In genomic region chr21:26379561-26379960, GRCh38 we compare ENCODE assay signal across 16 cellular contexts.
A peak's percentile ranks its signal among the peaks of the same experiment; 100 is the strongest.
DNase-seq lines count a peak whose midpoint lies in the region; ATAC-seq and TF ChIP-seq lines count a peak whose summit lies in the region.
"Had no signal": no experiment of that assay in that cellular context is flagged by ENCODE, and none has a peak within 500 bp of the region (broad histone marks: within the 10 kb centered on the region; RNA-seq: fewer than 3 reads in every experiment).

No MANE protein-coding gene starts in this region.

- H3K4me1 Mint-ChIP-seq in activated T-cell treated with anti-CD3 and anti-CD28 coated beads, Interleukin-2, amount 50 U/mL, for 72 hours (ENCODE audit: low read depth): no peaks in the 10 kb centered on the region
- H3K4me1 Mint-ChIP-seq: CD4-positive, alpha-beta memory T cell had no signal

- H3K79me2 ChIP-seq in smooth muscle cell (ENCODE audit: low read depth): no peaks in the 10 kb centered on the region

- H3F3A ChIP-seq in smooth muscle cell (ENCODE audit: low read depth): no peaks in the 10 kb centered on the region

- peak overlapping the region; percentile 2 for H3K27ac ChIP-seq in smooth muscle cell (ENCODE audit: low read depth)
- H3K27ac ChIP-seq in stomach: no peak overlapping the region

- no peaks in the 10 kb centered on the region for H3K36me3 Mint-ChIP-seq in activated T-cell treated with anti-CD3 and anti-CD28 coated beads, Interleukin-2, amount 50 U/mL, for 72 hours (ENCODE audit: insufficient read depth in 2 of 2)
- H3K36me3 Mint-ChIP-seq: CD4-positive, alpha-beta memory T cell had no signal

- peaks cover 0 to 2% of the 10 kb centered on the region in 2 donors for H3K9me3 Mint-ChIP-seq in activated T-cell treated with anti-CD3 and anti-CD28 coated beads, Interleukin-2, amount 50 U/mL, for 72 hours
- H3K9me3 Mint-ChIP-seq: HFFc6 had no signal

- no peak for TF ChIP-seq CTCF in smooth muscle cell (IDR thresholded peaks at IDR 0.05; ENCODE audit: borderline replicate concordance, insufficient read depth, poor library complexity, severe bottlenecking)
- no peak for TF ChIP-seq CTCF in stomach (IDR thresholded peaks at IDR 0.05)

- H3K36me3 ChIP-seq in smooth muscle cell (ENCODE audit: low read depth): no peaks in the 10 kb centered on the region
- H3K36me3 ChIP-seq in stomach: no peaks in the 10 kb centered on the region
- H3K36me3 ChIP-seq: HAP-1 had no signal

- no peak for TF ChIP-seq EP300 in stomach (IDR thresholded peaks at IDR 0.05)

- H3K9me3 ChIP-seq in smooth muscle cell (replicated peaks; ENCODE audit: low read depth) (no peaks in the 10 kb centered on the region), stomach (no peaks in the 10 kb centered on the region)
- H3K9me3 ChIP-seq: HAP-1 had no signal

- H3K9ac ChIP-seq in smooth muscle cell (ENCODE audit: low read depth): no peak overlapping the region

- no peak for TF ChIP-seq POLR2A in stomach (IDR thresholded peaks at IDR 0.05)

- H3K4me3 Mint-ChIP-seq in activated T-cell treated with anti-CD3 and anti-CD28 coated beads, Interleukin-2, amount 50 U/mL, for 72 hours: no peak overlapping the region
- H3K4me3 Mint-ChIP-seq: CD4-positive, alpha-beta memory T cell; HFFc6 had no signal

- no peak overlapping the region for H2AFZ ChIP-seq in smooth muscle cell (ENCODE audit: low read depth)

- H3K4me2 ChIP-seq in smooth muscle cell: no peak overlapping the region

- ATAC-seq in activated T-cell treated with anti-CD3 and anti-CD28 coated beads, Interleukin-2, amount 50 U/mL, for 72 hours (replicated peaks in 1 of 2): peak; percentile 64 to 78
- peak; percentile 54 for ATAC-seq in HG03565 (IDR thresholded peaks at IDR 0.05; ENCODE audit: unreplicated experiment)

- no peaks in the 10 kb centered on the region for H4K20me1 ChIP-seq in smooth muscle cell (ENCODE audit: low read depth)

- intact Hi-C loops in stomach (cut with DNase I; ENCODE audit: low total_unique reads): no loop called here

- no peaks in the 10 kb centered on the region for H3K27me3 Mint-ChIP-seq in activated T-cell treated with anti-CD3 and anti-CD28 coated beads, Interleukin-2, amount 50 U/mL, for 72 hours (ENCODE audit: low read depth)

- no peak overlapping the region for H3K27ac Mint-ChIP-seq in activated T-cell treated with anti-CD3 and anti-CD28 coated beads, Interleukin-2, amount 50 U/mL, for 72 hours
- H3K27ac Mint-ChIP-seq: CD4-positive, alpha-beta memory T cell; HFFc6 had no signal

- H3K4me1 ChIP-seq in smooth muscle cell (ENCODE audit: low read depth) (no peaks in the 10 kb centered on the region), stomach (no peaks in the 10 kb centered on the region)
- H3K4me1 ChIP-seq: HAP-1 had no signal

- DNase-seq in activated T-cell treated with anti-CD3 and anti-CD28 coated beads, Interleukin-2, amount 50 U/mL, for 72 hours: no peak
- no peak for DNase-seq in activated T-cell treated with anti-CD3 and anti-CD28 coated beads, Interleukin-2, amount 50 U/mL, for 1 hour
- DNase-seq in smooth muscle cell (lab: John Stamatoyannopoulos, UW; ENCODE audit: unreplicated experiment) (no peak), HPDE6-E6E7 (ENCODE audit: extremely low spot score) (no peak), stomach (no peak)
- DNase-seq: C1 segment of cervical spinal cord; Calu3; CD4-positive, alpha-beta memory T cell; COR-L47; DMS53; DMS79 treated with DMSO at 0.1 percent for 48 hours; GF-D8; GOT3; HFFc6 had no signal

- H3K27me3 ChIP-seq in smooth muscle cell (ENCODE audit: low read depth) (no peaks in the 10 kb centered on the region), stomach (no peaks in the 10 kb centered on the region)

- H3K4me3 ChIP-seq in smooth muscle cell (no peak overlapping the region), stomach (no peak overlapping the region)
- H3K4me3 ChIP-seq: HAP-1 had no signal
